Comparison of ENCODE assay signal across 1 cellular context in the genomic region with DNA sequence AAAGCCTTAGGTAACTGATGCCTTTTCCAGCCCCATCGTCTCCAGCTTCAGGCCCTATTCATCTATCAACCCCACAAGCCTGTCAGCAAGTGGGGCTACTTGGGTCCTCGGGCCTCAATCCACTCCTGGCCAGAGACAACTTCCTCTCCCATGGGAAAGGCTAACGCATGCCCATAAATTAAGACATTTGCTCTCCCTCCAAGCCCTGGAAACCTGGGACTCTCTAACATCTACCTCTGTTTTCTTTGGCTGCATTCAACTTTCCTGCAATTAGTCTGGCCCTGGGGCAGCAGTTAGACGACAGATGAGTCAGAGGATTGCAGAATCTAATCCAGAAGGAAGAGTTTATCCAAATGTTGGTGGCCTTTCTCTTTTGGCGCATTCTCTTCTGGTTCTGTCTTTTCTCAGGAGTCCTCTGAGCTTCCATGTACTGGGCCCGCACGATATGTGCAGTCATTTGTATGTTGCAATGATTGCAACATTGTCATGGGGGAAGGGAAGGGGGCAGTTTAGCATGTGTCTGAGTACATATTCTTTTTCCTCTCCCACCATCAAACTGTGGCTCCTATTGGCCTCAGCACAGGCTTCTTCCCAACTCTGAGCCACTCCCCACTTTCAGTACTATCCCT.
TF ChIP-seq lines count a peak whose summit lies in the region.

No MANE protein-coding gene starts in this region.

TF ChIP-seq in HEK293, 187 proteins besides CTCF, POLR2A, EP300 and RAD21 (continued from another document and continues in another):
- TF ChIP-seq, protein P1, sequence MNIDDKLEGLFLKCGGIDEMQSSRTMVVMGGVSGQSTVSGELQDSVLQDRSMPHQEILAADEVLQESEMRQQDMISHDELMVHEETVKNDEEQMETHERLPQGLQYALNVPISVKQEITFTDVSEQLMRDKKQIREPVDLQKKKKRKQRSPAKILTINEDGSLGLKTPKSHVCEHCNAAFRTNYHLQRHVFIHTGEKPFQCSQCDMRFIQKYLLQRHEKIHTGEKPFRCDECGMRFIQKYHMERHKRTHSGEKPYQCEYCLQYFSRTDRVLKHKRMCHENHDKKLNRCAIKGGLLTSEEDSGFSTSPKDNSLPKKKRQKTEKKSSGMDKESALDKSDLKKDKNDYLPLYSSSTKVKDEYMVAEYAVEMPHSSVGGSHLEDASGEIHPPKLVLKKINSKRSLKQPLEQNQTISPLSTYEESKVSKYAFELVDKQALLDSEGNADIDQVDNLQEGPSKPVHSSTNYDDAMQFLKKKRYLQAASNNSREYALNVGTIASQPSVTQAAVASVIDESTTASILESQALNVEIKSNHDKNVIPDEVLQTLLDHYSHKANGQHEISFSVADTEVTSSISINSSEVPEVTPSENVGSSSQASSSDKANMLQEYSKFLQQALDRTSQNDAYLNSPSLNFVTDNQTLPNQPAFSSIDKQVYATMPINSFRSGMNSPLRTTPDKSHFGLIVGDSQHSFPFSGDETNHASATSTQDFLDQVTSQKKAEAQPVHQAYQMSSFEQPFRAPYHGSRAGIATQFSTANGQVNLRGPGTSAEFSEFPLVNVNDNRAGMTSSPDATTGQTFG (tag by site-specific recombination; IDR thresholded peaks at IDR 0.05; ENCODE audit: borderline replicate concordance): no peak
- TF ChIP-seq ZSCAN23 (tag by site-specific recombination; IDR thresholded peaks at IDR 0.05) (no peak; the same call in 1 of the 2 replicates), ZNF335 (tag by site-specific recombination; conservative IDR thresholded peaks at IDR 0.05) (peak; percentile 62), ZNF510 (tag by site-specific recombination; IDR thresholded peaks at IDR 0.05; ENCODE audit: insufficient replicate concordance) (no peak), ZNF132 (tag by site-specific recombination; IDR thresholded peaks at IDR 0.05; ENCODE audit: borderline replicate concordance) (no peak), ZNF433 (tag by site-specific recombination; IDR thresholded peaks at IDR 0.05; ENCODE audit: low read depth) (no peak), ZNF391 (tag by site-specific recombination; IDR thresholded peaks at IDR 0.05; ENCODE audit: borderline replicate concordance, low read depth) (no peak), ZNF184 (tag by site-specific recombination; IDR thresholded peaks at IDR 0.05) (peak; percentile 83), ZNF830 (tag by site-specific recombination; IDR thresholded peaks at IDR 0.05; ENCODE audit: low read depth) (no peak), ZNF76 (tag by site-specific recombination; IDR thresholded peaks at IDR 0.05; ENCODE audit: borderline replicate concordance, low read depth) (no peak), ZNF174 (tag by site-specific recombination; IDR thresholded peaks at IDR 0.05) (no peak), ZNF473 (tag by site-specific recombination; IDR thresholded peaks at IDR 0.05) (no peak), ZSCAN30 (tag by site-specific recombination; IDR thresholded peaks at IDR 0.05) (peak; percentile 64; the same call in 1 of the 2 replicates), PRDM1 (tag by site-specific recombination; IDR thresholded peaks at IDR 0.05) (peak; percentile 91), ZFP69B (tag by site-specific recombination; IDR thresholded peaks at IDR 0.05) (peak; percentile 88), ZNF768 (tag by site-specific recombination; IDR thresholded peaks at IDR 0.05) (no peak), ZNF777 (tag by site-specific recombination; IDR thresholded peaks at IDR 0.05; ENCODE audit: borderline replicate concordance) (no peak), ZBTB20 (tag by site-specific recombination; IDR thresholded peaks at IDR 0.05) (peak; percentile 48; the same call in 1 of the 2 replicates), ZBTB17 (tag by site-specific recombination; IDR thresholded peaks at IDR 0.05) (peak; percentile 97), ZIC2 (tag by site-specific recombination; IDR thresholded peaks at IDR 0.05) (no peak), ZBTB7A (tag by site-specific recombination; IDR thresholded peaks at IDR 0.05; ENCODE audit: low read depth) (no peak), ZNF571 (tag by site-specific recombination; IDR thresholded peaks at IDR 0.05) (no peak), ZNF785 (tag by site-specific recombination; IDR thresholded peaks at IDR 0.05) (no peak), ZNF19 (tag by site-specific recombination; IDR thresholded peaks at IDR 0.05; ENCODE audit: low read depth) (no peak), ZNF302 (tag by site-specific recombination; IDR thresholded peaks at IDR 0.05; ENCODE audit: low read depth) (no peak), ZNF530 (tag by site-specific recombination; IDR thresholded peaks at IDR 0.05; ENCODE audit: low read depth) (no peak; the same call in 1 of the 2 replicates), ZNF404 (tag by site-specific recombination; IDR thresholded peaks at IDR 0.05) (no peak), ZNF266 (tag by site-specific recombination; IDR thresholded peaks at IDR 0.05; ENCODE audit: low read depth) (no peak), ZNF155 (tag by site-specific recombination; IDR thresholded peaks at IDR 0.05) (no peak), ZNF16 (tag by site-specific recombination; IDR thresholded peaks at IDR 0.05; ENCODE audit: low read depth) (no peak), ZBTB48 (tag by site-specific recombination; IDR thresholded peaks at IDR 0.05) (peak; percentile 58; the same call in 1 of the 2 replicates), KLF7 (tag by site-specific recombination; IDR thresholded peaks at IDR 0.05; ENCODE audit: borderline replicate concordance) (no peak), ZNF140 (tag by site-specific recombination; IDR thresholded peaks at IDR 0.05) (no peak), ZNF792 (tag by site-specific recombination; IDR thresholded peaks at IDR 0.05) (no peak; the same call in 1 of the 2 replicates), ZNF169 (tag by site-specific recombination; IDR thresholded peaks at IDR 0.05) (no peak), ZNF514 (tag by site-specific recombination; IDR thresholded peaks at IDR 0.05) (no peak)
- TF ChIP-seq, protein P2, sequence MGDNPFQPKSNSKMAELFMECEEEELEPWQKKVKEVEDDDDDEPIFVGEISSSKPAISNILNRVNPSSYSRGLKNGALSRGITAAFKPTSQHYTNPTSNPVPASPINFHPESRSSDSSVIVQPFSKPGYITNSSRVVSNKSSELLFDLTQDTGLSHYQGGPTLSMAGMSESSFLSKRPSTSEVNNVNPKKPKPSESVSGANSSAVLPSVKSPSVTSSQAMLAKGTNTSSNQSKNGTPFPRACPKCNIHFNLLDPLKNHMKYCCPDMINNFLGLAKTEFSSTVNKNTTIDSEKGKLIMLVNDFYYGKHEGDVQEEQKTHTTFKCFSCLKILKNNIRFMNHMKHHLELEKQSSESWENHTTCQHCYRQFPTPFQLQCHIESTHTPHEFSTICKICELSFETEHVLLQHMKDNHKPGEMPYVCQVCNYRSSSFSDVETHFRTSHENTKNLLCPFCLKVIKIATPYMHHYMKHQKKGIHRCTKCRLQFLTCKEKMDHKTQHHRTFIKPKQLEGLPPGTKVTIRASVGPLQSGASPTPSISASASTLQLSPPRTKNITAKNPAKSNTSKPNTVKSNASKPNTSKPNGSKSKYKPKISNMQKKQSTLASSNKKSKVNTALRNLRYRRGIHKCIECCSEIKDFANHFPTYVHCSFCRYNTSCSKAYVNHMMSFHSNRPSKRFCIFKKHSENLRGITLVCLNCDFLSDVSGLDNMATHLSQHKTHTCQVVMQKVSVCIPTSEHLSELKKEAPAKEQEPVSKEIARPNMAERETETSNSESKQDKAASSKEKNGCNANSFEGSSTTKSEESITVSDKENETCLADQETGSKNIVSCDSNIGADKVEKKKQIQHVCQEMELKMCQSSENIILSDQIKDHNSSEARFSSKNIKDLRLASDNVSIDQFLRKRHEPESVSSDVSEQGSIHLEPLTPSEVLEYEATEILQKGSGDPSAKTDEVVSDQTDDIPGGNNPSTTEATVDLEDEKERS (tag by site-specific recombination; IDR thresholded peaks at IDR 0.05): no peak
- TF ChIP-seq, protein P3, sequence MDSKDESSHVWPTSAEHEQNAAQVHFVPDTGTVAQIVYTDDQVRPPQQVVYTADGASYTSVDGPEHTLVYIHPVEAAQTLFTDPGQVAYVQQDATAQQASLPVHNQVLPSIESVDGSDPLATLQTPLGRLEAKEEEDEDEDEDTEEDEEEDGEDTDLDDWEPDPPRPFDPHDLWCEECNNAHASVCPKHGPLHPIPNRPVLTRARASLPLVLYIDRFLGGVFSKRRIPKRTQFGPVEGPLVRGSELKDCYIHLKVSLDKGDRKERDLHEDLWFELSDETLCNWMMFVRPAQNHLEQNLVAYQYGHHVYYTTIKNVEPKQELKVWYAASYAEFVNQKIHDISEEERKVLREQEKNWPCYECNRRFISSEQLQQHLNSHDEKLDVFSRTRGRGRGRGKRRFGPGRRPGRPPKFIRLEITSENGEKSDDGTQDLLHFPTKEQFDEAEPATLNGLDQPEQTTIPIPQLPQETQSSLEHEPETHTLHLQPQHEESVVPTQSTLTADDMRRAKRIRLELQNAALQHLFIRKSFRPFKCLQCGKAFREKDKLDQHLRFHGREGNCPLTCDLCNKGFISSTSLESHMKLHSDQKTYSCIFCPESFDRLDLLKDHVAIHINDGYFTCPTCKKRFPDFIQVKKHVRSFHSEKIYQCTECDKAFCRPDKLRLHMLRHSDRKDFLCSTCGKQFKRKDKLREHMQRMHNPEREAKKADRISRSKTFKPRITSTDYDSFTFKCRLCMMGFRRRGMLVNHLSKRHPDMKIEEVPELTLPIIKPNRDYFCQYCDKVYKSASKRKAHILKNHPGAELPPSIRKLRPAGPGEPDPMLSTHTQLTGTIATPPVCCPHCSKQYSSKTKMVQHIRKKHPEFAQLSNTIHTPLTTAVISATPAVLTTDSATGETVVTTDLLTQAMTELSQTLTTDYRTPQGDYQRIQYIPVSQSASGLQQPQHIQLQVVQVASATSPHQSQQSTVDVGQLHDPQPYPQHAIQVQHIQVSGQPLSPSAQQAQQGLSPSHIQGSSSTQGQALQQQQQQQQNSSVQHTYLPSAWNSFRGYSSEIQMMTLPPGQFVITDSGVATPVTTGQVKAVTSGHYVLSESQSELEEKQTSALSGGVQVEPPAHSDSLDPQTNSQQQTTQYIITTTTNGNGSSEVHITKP (tag by site-specific recombination; IDR thresholded peaks at IDR 0.05): peak; percentile 94
- TF ChIP-seq, protein P4, sequence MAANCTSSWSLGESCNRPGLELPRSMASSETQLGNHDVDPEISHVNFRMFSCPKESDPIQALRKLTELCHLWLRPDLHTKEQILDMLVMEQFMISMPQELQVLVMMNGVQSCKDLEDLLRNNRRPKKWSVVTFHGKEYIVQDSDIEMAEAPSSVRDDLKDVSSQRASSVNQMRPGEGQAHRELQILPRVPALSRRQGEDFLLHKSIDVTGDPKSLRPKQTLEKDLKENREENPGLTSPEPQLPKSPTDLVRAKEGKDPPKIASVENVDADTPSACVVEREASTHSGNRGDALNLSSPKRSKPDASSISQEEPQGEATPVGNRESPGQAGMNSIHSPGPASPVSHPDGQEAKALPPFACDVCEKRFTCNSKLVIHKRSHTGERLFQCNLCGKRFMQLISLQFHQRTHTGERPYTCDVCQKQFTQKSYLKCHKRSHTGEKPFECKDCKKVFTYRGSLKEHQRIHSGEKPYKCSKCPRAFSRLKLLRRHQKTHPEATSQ (tag by site-specific recombination; IDR thresholded peaks at IDR 0.05): no peak
- TF ChIP-seq, protein P5, sequence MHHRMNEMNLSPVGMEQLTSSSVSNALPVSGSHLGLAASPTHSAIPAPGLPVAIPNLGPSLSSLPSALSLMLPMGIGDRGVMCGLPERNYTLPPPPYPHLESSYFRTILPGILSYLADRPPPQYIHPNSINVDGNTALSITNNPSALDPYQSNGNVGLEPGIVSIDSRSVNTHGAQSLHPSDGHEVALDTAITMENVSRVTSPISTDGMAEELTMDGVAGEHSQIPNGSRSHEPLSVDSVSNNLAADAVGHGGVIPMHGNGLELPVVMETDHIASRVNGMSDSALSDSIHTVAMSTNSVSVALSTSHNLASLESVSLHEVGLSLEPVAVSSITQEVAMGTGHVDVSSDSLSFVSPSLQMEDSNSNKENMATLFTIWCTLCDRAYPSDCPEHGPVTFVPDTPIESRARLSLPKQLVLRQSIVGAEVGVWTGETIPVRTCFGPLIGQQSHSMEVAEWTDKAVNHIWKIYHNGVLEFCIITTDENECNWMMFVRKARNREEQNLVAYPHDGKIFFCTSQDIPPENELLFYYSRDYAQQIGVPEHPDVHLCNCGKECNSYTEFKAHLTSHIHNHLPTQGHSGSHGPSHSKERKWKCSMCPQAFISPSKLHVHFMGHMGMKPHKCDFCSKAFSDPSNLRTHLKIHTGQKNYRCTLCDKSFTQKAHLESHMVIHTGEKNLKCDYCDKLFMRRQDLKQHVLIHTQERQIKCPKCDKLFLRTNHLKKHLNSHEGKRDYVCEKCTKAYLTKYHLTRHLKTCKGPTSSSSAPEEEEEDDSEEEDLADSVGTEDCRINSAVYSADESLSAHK (tag by site-specific recombination; IDR thresholded peaks at IDR 0.05): no peak
- TF ChIP-seq, protein P6, sequence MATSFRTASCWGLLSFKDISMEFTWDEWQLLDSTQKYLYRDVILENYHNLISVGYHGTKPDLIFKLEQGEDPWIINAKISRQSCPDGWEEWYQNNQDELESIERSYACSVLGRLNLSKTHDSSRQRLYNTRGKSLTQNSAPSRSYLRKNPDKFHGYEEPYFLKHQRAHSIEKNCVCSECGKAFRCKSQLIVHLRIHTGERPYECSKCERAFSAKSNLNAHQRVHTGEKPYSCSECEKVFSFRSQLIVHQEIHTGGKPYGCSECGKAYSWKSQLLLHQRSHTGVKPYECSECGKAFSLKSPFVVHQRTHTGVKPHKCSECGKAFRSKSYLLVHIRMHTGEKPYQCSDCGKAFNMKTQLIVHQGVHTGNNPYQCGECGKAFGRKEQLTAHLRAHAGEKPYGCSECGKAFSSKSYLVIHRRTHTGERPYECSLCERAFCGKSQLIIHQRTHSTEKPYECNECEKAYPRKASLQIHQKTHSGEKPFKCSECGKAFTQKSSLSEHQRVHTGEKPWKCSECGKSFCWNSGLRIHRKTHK (tag by site-specific recombination; IDR thresholded peaks at IDR 0.05): no peak
- TF ChIP-seq, protein P7, sequence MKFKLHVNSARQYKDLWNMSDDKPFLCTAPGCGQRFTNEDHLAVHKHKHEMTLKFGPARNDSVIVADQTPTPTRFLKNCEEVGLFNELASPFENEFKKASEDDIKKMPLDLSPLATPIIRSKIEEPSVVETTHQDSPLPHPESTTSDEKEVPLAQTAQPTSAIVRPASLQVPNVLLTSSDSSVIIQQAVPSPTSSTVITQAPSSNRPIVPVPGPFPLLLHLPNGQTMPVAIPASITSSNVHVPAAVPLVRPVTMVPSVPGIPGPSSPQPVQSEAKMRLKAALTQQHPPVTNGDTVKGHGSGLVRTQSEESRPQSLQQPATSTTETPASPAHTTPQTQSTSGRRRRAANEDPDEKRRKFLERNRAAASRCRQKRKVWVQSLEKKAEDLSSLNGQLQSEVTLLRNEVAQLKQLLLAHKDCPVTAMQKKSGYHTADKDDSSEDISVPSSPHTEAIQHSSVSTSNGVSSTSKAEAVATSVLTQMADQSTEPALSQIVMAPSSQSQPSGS (tag by site-specific recombination; IDR thresholded peaks at IDR 0.05; ENCODE audit: low read depth): no peak
- TF ChIP-seq, protein P8, sequence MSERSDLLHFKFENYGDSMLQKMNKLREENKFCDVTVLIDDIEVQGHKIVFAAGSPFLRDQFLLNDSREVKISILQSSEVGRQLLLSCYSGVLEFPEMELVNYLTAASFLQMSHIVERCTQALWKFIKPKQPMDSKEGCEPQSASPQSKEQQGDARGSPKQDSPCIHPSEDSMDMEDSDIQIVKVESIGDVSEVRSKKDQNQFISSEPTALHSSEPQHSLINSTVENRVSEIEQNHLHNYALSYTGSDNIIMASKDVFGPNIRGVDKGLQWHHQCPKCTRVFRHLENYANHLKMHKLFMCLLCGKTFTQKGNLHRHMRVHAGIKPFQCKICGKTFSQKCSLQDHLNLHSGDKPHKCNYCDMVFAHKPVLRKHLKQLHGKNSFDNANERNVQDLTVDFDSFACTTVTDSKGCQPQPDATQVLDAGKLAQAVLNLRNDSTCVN (tag by site-specific recombination; optimal IDR thresholded peaks at IDR 0.05): no peak
